Comparison of ENCODE assay signal across 10 cellular contexts in the genomic region with DNA sequence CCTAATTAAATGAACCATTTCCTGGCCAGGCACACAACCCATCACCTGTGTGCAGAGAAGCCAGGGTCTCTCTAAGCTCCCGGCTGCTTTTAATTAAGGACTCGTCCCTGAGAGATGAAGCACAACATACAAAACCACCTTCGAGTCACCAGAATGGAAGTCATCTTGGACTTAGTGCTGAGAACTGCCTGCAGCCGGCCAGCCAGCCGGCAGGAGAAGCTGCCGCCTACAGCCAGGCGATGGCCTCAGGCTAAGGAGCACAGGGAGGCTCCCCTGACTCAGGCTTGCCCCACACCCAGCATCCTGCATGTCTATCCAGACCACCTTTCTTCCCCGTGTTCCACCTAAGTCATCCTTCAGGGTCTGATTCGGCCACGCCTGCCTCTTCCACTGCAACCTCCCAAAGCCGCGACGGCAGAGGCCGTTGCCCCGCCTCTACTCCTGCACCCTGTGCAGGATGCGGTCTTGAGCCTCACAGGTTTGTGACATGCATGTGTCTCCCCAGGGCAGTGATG.
A peak's percentile ranks its signal among the peaks of the same experiment; 100 is the strongest.
DNase-seq lines count a peak whose midpoint lies in the region; ATAC-seq and TF ChIP-seq lines count a peak whose summit lies in the region.
"Had no signal": no experiment of that assay in that cellular context is flagged by ENCODE, and none has a peak within 500 bp of the region (broad histone marks: within the 10 kb centered on the region; RNA-seq: fewer than 3 reads in every experiment).

No MANE protein-coding gene starts in this region.

- DNase-seq in AG08396 (ENCODE audit: low spot score) (peak; percentile 56), H4 (ENCODE audit: low spot score) (peak; percentile 20), astrocyte of the cerebellum (ENCODE audit: low read depth) (no peak), immature natural killer cell (no peak), coronary artery (ENCODE audit: low spot score) (no peak), kidney glomerular epithelial cell (lab: John Stamatoyannopoulos, UW) (no peak), GM10266 (ENCODE audit: extremely low spot score) (no peak)
- DNase-seq: stimulated activated CD4-positive, alpha-beta T cell treated with anti-CD3 and anti-CD28 coated beads, Interleukin-1b, Interleukin-23, amount 100 ng/mL, for 48 hours had no signal

- no peak overlapping the region for H3K4me3 Mint-ChIP-seq in immature natural killer cell

- peak overlapping the region in 1 of 2 donors; percentile 7 for H3K27ac ChIP-seq in coronary artery
- H3K27ac ChIP-seq: HL-60 had no signal

- H3K4me3 ChIP-seq in astrocyte of the cerebellum (ENCODE audit: low read depth, low read length) (no peak overlapping the region), coronary artery (no peak overlapping the region)

- H3K9me3 Mint-ChIP-seq in immature natural killer cell, result no peaks in the 10 kb centered on the region

- peaks cover 2 to 8% (median 6%) of the 10 kb centered on the region in 3 donors for H3K27me3 Mint-ChIP-seq in immature natural killer cell (ENCODE audit: low read depth in 3 of 3)

- TF ChIP-seq CTCF in astrocyte of the cerebellum (IDR thresholded peaks at IDR 0.05; ENCODE audit: low read depth, low read length, missing control alignments) (peak; percentile 11), coronary artery (IDR thresholded peaks at IDR 0.05) (no peak), GM10266 (IDR thresholded peaks at IDR 0.05; ENCODE audit: control insufficient read depth, insufficient read depth, low read depth, missing control alignments) (no peak)

- in situ Hi-C loops in astrocyte of the cerebellum (cut with HindIII; ENCODE audit: low sequenced_read_pairs), result loop anchor here (5.0 kb wide), 1 partner anchor 232 kb away; no protein-coding TSS in a partner anchor

- no peaks in the 10 kb centered on the region for H3K36me3 Mint-ChIP-seq in immature natural killer cell

- no peak for ATAC-seq in HG03139 (IDR thresholded peaks at IDR 0.05; ENCODE audit: unreplicated experiment)

- H3K4me1 Mint-ChIP-seq in immature natural killer cell, result peaks cover 80% of the 10 kb centered on the region in 2 donors

- peak overlapping the region in 4 of 6 donors; percentile 3 to 53 (median 20) for H3K27ac Mint-ChIP-seq in immature natural killer cell

Comparison
In these comparisons a context has a peak if more than half of its experiments do, and no peak if none do; other contexts are left out.
1. DNase-seq: peak in AG08396 (single experiment) and H4 (single experiment); none in astrocyte of the cerebellum (single experiment), immature natural killer cell (0 of 3), coronary artery (single experiment), kidney glomerular epithelial cell (single experiment) and GM10266 (single experiment).